18 cellular contexts compared by ENCODE assay signal in genomic region chr3:71926690-71927089, GRCh38.
"Had no signal": no experiment of that assay in that cellular context is flagged by ENCODE, and none has a peak within 500 bp of the region (broad histone marks: within the 10 kb centered on the region; RNA-seq: fewer than 3 reads in every experiment).

No MANE protein-coding gene starts in this region.

- H3K27ac Mint-ChIP-seq: activated CD4-positive, alpha-beta memory T cell treated with anti-CD3 and anti-CD28 coated beads, Interleukin-2, amount 10 ng/mL, durations not matched to agents 7 days and 5 days; activated CD8-positive, alpha-beta memory T cell treated with anti-CD3 and anti-CD28 coated beads, Interleukin-2, amount 10 ng/mL, durations not matched to agents 7 days and 5 days; activated naive CD4-positive, alpha-beta T cell treated with anti-CD3 and anti-CD28 coated beads, Interleukin-2, amount 10 ng/mL, durations not matched to agents 7 days and 5 days; activated naive CD8-positive, alpha-beta T cell treated with anti-CD3 and anti-CD28 coated beads, Interleukin-2, amount 50 U/mL, for 24 hours; natural killer cell treated with Interleukin-12 subunit alpha and Interleukin-12 subunit beta and Interleukin-15 and Interleukin-18, amount 100 ng/mL, for 72 hours; T-helper 1 cell treated with Interleukin-12 subunit alpha and Interleukin-12 subunit beta and Interleukin-4 antibody, amounts not matched to agents 30 μg/mL and 1 μg/mL, for 36 hours had no signal

- ATAC-seq: activated CD8-positive, alpha-beta memory T cell treated with anti-CD3 and anti-CD28 coated beads, Interleukin-2, amount 10 ng/mL, durations not matched to agents 7 days and 5 days; left ventricle myocardium superior; natural killer cell treated with Interleukin-12 subunit alpha and Interleukin-12 subunit beta and Interleukin-15 and Interleukin-18, amount 100 ng/mL, for 72 hours; right cardiac atrium had no signal

- H3K9me3 Mint-ChIP-seq: activated CD4-positive, alpha-beta memory T cell treated with anti-CD3 and anti-CD28 coated beads, Interleukin-2, amount 10 ng/mL, durations not matched to agents 7 days and 5 days; activated naive CD4-positive, alpha-beta T cell treated with anti-CD3 and anti-CD28 coated beads, Interleukin-2, amount 10 ng/mL, durations not matched to agents 7 days and 5 days; activated naive CD8-positive, alpha-beta T cell treated with anti-CD3 and anti-CD28 coated beads, Interleukin-2, amount 50 U/mL, for 24 hours; natural killer cell treated with Interleukin-12 subunit alpha and Interleukin-12 subunit beta and Interleukin-15 and Interleukin-18, amount 100 ng/mL, for 72 hours; T-helper 1 cell treated with Interleukin-12 subunit alpha and Interleukin-12 subunit beta and Interleukin-4 antibody, amounts not matched to agents 30 μg/mL and 1 μg/mL, for 36 hours had no signal

- H3K27me3 ChIP-seq: pancreas, transverse colon, uterus had no signal

- H3K9me3 ChIP-seq: pancreas, transverse colon, uterus had no signal

- H3K4me3 Mint-ChIP-seq: activated CD4-positive, alpha-beta memory T cell treated with anti-CD3 and anti-CD28 coated beads, Interleukin-2, amount 10 ng/mL, durations not matched to agents 7 days and 5 days; activated CD8-positive, alpha-beta memory T cell treated with anti-CD3 and anti-CD28 coated beads, Interleukin-2, amount 10 ng/mL, durations not matched to agents 7 days and 5 days; activated naive CD4-positive, alpha-beta T cell treated with anti-CD3 and anti-CD28 coated beads, Interleukin-2, amount 10 ng/mL, durations not matched to agents 7 days and 5 days; activated naive CD8-positive, alpha-beta T cell treated with anti-CD3 and anti-CD28 coated beads, Interleukin-2, amount 50 U/mL, for 24 hours; natural killer cell treated with Interleukin-12 subunit alpha and Interleukin-12 subunit beta and Interleukin-15 and Interleukin-18, amount 100 ng/mL, for 72 hours; T-helper 1 cell treated with Interleukin-12 subunit alpha and Interleukin-12 subunit beta and Interleukin-4 antibody, amounts not matched to agents 30 μg/mL and 1 μg/mL, for 36 hours had no signal

- FAIRE-seq: endometrium, pancreas had no signal

- H3K27ac ChIP-seq: cardiac muscle cell, pancreas, transverse colon, uterus had no signal

- DNase-seq: activated CD4-positive, alpha-beta memory T cell treated with anti-CD3 and anti-CD28 coated beads, Interleukin-2, amount 10 ng/mL, durations not matched to agents 7 days and 5 days; activated CD4-positive, CD25-positive, alpha-beta regulatory T cell; activated CD8-positive, alpha-beta memory T cell treated with anti-CD3 and anti-CD28 coated beads, Interleukin-2, amount 10 ng/mL, durations not matched to agents 7 days and 5 days; activated effector memory CD4-positive, alpha-beta T cell treated with anti-CD3 and anti-CD28 coated beads, Interleukin-2, amount 50 U/mL, for 16 hours; activated naive CD8-positive, alpha-beta T cell treated with anti-CD3 and anti-CD28 coated beads, Interleukin-2, amount 50 U/mL, for 24 hours; activated T-cell treated with anti-CD3 and anti-CD28 coated beads for 4 hours; foreskin fibroblast; left ventricle myocardium superior; midbrain; right cardiac atrium had no signal

- H3K36me3 ChIP-seq: cardiac muscle cell, pancreas, transverse colon, uterus had no signal

- H3K4me1 Mint-ChIP-seq: activated CD4-positive, alpha-beta memory T cell treated with anti-CD3 and anti-CD28 coated beads, Interleukin-2, amount 10 ng/mL, durations not matched to agents 7 days and 5 days; activated naive CD4-positive, alpha-beta T cell treated with anti-CD3 and anti-CD28 coated beads, Interleukin-2, amount 10 ng/mL, durations not matched to agents 7 days and 5 days had no signal

- H3K4me1 ChIP-seq: pancreas, transverse colon, uterus had no signal

- H3K36me3 Mint-ChIP-seq: activated CD8-positive, alpha-beta memory T cell treated with anti-CD3 and anti-CD28 coated beads, Interleukin-2, amount 10 ng/mL, durations not matched to agents 7 days and 5 days; activated naive CD4-positive, alpha-beta T cell treated with anti-CD3 and anti-CD28 coated beads, Interleukin-2, amount 10 ng/mL, durations not matched to agents 7 days and 5 days; natural killer cell treated with Interleukin-12 subunit alpha and Interleukin-12 subunit beta and Interleukin-15 and Interleukin-18, amount 100 ng/mL, for 72 hours had no signal

- H3K4me3 ChIP-seq: cardiac muscle cell, pancreas, transverse colon, uterus had no signal
